Comparison of ENCODE assay signal across 9 cellular contexts in genomic region chr1:160567858-160568682, GRCh38. TPM values are rescaled to one million over a fixed set of nuclear protein-coding genes. Genes with fewer than 3 reads are reported as not detected.
DNase-seq lines count a peak whose midpoint lies in the region; ATAC-seq and TF ChIP-seq lines count a peak whose summit lies in the region.
"Had no signal": no experiment of that assay in that cellular context is flagged by ENCODE, and none has a peak within 500 bp of the region (broad histone marks: within the 10 kb centered on the region; RNA-seq: fewer than 3 reads in every experiment).

No MANE protein-coding gene starts in this region.

- H3K27me3 ChIP-seq in HL-60 (ENCODE audit: insufficient read depth, poor library complexity, severe bottlenecking) (no peaks in the 10 kb centered on the region), psoas muscle (ENCODE audit: insufficient read depth in 3 of 3, low read length in 2 of 3) (peaks cover 0 to 4% (median 2%) of the 10 kb centered on the region in 3 donors)

- peaks cover 2% of the 10 kb centered on the region for H3K9me3 ChIP-seq in psoas muscle

- peak overlapping the region; percentile 19; the same call in 1 of the 2 replicates for H3K27ac ChIP-seq in HL-60 (replicated peaks)
- no peak overlapping the region for H3K27ac ChIP-seq in psoas muscle

- H3K27ac Mint-ChIP-seq in immature natural killer cell = peak overlapping the region; percentile 88 to 98 (median 97)
- H3K27ac Mint-ChIP-seq in stimulated activated memory B cell treated with anti-CD40 and anti-IgM and Interleukin-4, amounts not matched to agents 10 μg/mL and 1 μg/mL and 100 μg/mL, for 72 hours = peak overlapping the region; percentile 45

- peak overlapping the region; percentile 28 to 77 (median 66) for H3K4me3 Mint-ChIP-seq in immature natural killer cell
- no peak overlapping the region for H3K4me3 Mint-ChIP-seq in stimulated activated memory B cell treated with anti-CD40 and anti-IgM and Interleukin-4, amounts not matched to agents 10 μg/mL and 1 μg/mL and 100 μg/mL, for 72 hours

- H3K4me1 ChIP-seq in psoas muscle = no peaks in the 10 kb centered on the region

- DNase-seq in HL-60 (ENCODE audit: low read depth in 1 of 2, low spot score in 1 of 2) (peak in 1 of 2 experiments; percentile 46), immature natural killer cell (peak; percentile 42 to 67 (median 49)), psoas muscle (no peak), glomerular visceral epithelial cell (ENCODE audit: extremely low spot score) (no peak), ureter (ENCODE audit: low spot score) (no peak)
- DNase-seq in activated CD4-positive, alpha-beta T cell treated with anti-CD3 and anti-CD28 coated beads, Interleukin-2, amount 50 U/mL, for 48 hours = peak; percentile 67 to 72

- TF ChIP-seq CTCF in HL-60 (IDR thresholded peaks at IDR 0.05; ENCODE audit: insufficient read depth, low read length) (no peak), psoas muscle (IDR thresholded peaks at IDR 0.05) (no peak)

- H3K36me3 ChIP-seq in psoas muscle (ENCODE audit: insufficient read depth in 1 of 2, low read depth in 1 of 2) = no peaks in the 10 kb centered on the region

- H3K36me3 Mint-ChIP-seq in immature natural killer cell = peaks cover 0 to 6% (median 5%) of the 10 kb centered on the region in 3 donors
- H3K36me3 Mint-ChIP-seq in stimulated activated memory B cell treated with anti-CD40 and anti-IgM and Interleukin-4, amounts not matched to agents 10 μg/mL and 1 μg/mL and 100 μg/mL, for 72 hours = peaks cover 62% of the 10 kb centered on the region

- 46 to 53% (median 53%) methylated on average over 8 of the region's 8 CpGs for WGBS in psoas muscle, 3 donors

- H3K4me1 Mint-ChIP-seq in immature natural killer cell = peaks cover 54 to 59% of the 10 kb centered on the region in 2 donors
- peaks cover 77% of the 10 kb centered on the region for H3K4me1 Mint-ChIP-seq in stimulated activated memory B cell treated with anti-CD40 and anti-IgM and Interleukin-4, amounts not matched to agents 10 μg/mL and 1 μg/mL and 100 μg/mL, for 72 hours

- no peak overlapping the region for H3K4me3 ChIP-seq in HL-60 (replicated peaks; ENCODE audit: insufficient read depth, low read length)
- no peak overlapping the region for H3K4me3 ChIP-seq in psoas muscle

- peak; percentile 74 for ATAC-seq in stimulated activated memory B cell treated with anti-CD40 and anti-IgM and Interleukin-4, amounts not matched to agents 10 μg/mL and 1 μg/mL and 100 μg/mL, for 72 hours
- no peak for ATAC-seq in psoas muscle
- no peak for ATAC-seq in GM19452 (IDR thresholded peaks at IDR 0.05; ENCODE audit: unreplicated experiment)

- intact Hi-C loops in psoas muscle (cut with DNase I) = no loop called here

- H3K27me3 Mint-ChIP-seq in immature natural killer cell (ENCODE audit: low read depth in 3 of 3) = peaks cover 0 to 3% (median 2%) of the 10 kb centered on the region in 3 donors
- no peaks in the 10 kb centered on the region for H3K27me3 Mint-ChIP-seq in stimulated activated memory B cell treated with anti-CD40 and anti-IgM and Interleukin-4, amounts not matched to agents 10 μg/mL and 1 μg/mL and 100 μg/mL, for 72 hours

- no peaks in the 10 kb centered on the region for H3K9me3 Mint-ChIP-seq in immature natural killer cell
- peaks cover 8% of the 10 kb centered on the region for H3K9me3 Mint-ChIP-seq in stimulated activated memory B cell treated with anti-CD40 and anti-IgM and Interleukin-4, amounts not matched to agents 10 μg/mL and 1 μg/mL and 100 μg/mL, for 72 hours

RNA-seq across cellular contexts. Expression of gene CD84, which starts 11.2 kb away (rescaled TPM):
- polyA plus RNA-seq in immature natural killer cell (1 to 10 TPM; 2.1 to 3.9 (median 3.0) TPM), psoas muscle (under 1 TPM; 0.04 to 0.13 (median 0.10) TPM)
- total RNA-seq in psoas muscle (1 to 10 TPM in 2 of 4 donors, under 1 TPM in 2; 0.75 to 2.6 (median 1.3) TPM), ureter (7.7 TPM)
- total RNA-seq: LHCN-M2 had no signal

RNA-seq across cellular contexts. Expression of gene SLAMF6, which starts 45.0 kb away (rescaled TPM):
- polyA plus RNA-seq in immature natural killer cell (100 to 1,000 TPM; 105 to 210 (median 125) TPM), psoas muscle (under 1 TPM in 2 of 3 donors, not detected in 1; 0.08 to 0.18 TPM)
- total RNA-seq in psoas muscle (under 1 TPM; 0.14 to 0.34 (median 0.21) TPM), ureter (3.0 TPM)
- total RNA-seq: LHCN-M2 had no signal

Comparison
In these comparisons a context has a peak if more than half of its experiments do, and no peak if none do; other contexts are left out.
1. DNase-seq: peak in activated CD4-positive, alpha-beta T cell treated with anti-CD3 and anti-CD28 coated beads, Interleukin-2, amount 50 U/mL, for 48 hours (2 of 2) and immature natural killer cell (3 of 3); none in psoas muscle (0 of 2), glomerular visceral epithelial cell (single experiment) and ureter (single experiment).